8 cellular contexts compared by ENCODE assay signal in the genomic region with DNA sequence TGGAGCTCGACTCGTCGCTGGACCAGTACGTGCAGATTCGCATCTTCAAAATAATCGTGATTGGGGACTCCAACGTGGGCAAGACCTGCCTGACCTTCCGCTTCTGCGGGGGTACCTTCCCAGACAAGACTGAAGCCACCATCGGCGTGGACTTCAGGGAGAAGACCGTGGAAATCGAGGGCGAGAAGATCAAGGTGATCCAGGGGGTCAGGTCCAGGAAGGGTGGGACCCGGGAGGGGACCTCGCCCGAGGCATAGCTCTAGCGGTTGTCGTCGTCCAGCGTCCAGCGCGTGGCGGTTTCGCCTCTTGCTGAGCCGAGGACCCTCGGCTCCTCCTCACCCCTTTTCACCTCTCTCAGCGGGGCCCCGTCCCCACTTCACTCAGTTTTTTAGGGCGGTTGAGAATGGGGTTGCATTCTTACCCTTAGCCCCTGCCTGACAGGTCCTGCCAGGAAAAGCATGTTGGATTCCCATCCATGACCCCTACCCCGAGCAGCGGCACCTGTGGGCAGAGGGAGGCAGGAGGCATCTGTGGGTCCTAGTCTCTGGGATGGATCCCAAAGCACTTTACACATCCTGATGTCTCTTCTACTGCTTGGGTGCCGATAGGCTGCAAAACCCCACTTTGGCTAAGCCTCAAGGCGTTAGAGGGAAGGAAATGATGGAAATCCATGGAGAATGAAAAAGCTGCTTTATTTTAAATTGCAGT. TPM values are rescaled to one million over a fixed set of nuclear protein-coding genes. Genes with fewer than 3 reads are reported as not detected.
DNase-seq lines count a peak whose midpoint lies in the region; ATAC-seq and TF ChIP-seq lines count a peak whose summit lies in the region.

No MANE protein-coding gene starts in this region.

- peaks cover 9 to 28% of the 10 kb centered on the region in 2 donors for H3K4me1 ChIP-seq in adrenal gland (replicated peaks in 1 of 2)

- peak overlapping the region; percentile 94 for H3K4me3 Mint-ChIP-seq in activated CD4-positive, alpha-beta T cell treated with anti-CD3 and anti-CD28 coated beads, Interleukin-2, amount 10 ng/mL, durations not matched to agents 24 days and 14 days
- peak overlapping the region; percentile 95 for H3K4me3 Mint-ChIP-seq in activated T-helper 17 cell treated with anti-CD3 and anti-CD28 coated beads, Interleukin-2, amount 50 U/mL, for 72 hours

- H3K9me3 Mint-ChIP-seq in activated CD4-positive, alpha-beta T cell treated with anti-CD3 and anti-CD28 coated beads, Interleukin-2, amount 10 ng/mL, durations not matched to agents 24 days and 14 days: no peaks in the 10 kb centered on the region
- H3K9me3 Mint-ChIP-seq in activated T-helper 17 cell treated with anti-CD3 and anti-CD28 coated beads, Interleukin-2, amount 50 U/mL, for 72 hours: no peaks in the 10 kb centered on the region

- H3K27me3 ChIP-seq in kidney epithelial cell (ENCODE audit: control insufficient read depth, insufficient read depth, low read length): peaks cover 11% of the 10 kb centered on the region
- no peaks in the 10 kb centered on the region for H3K27me3 ChIP-seq in adrenal gland

- no peak for ATAC-seq in activated T-helper 17 cell treated with anti-CD3 and anti-CD28 coated beads, Interleukin-2, amount 50 U/mL, for 72 hours (replicated peaks)
- ATAC-seq in GM18870 (IDR thresholded peaks at IDR 0.05; ENCODE audit: unreplicated experiment): no peak

- intact Hi-C loops in activated CD4-positive, alpha-beta T cell treated with anti-CD3 and anti-CD28 coated beads, Interleukin-2, amount 10 ng/mL, durations not matched to agents 24 days and 14 days (cut with micrococcal nuclease): loop anchor here (2.0 to 10.0 kb wide), 2 partner anchors 89 to 397 kb away; a partner anchor contains a TSS
- intact Hi-C loops in adrenal gland (cut with DNase I): no loop called here

- no peaks in the 10 kb centered on the region for H3K9me3 ChIP-seq in adrenal gland (replicated peaks in 1 of 3)

- peak; percentile 57 for DNase-seq in activated CD4-positive, alpha-beta T cell treated with anti-CD3 and anti-CD28 coated beads, Interleukin-2, amount 10 ng/mL, durations not matched to agents 24 days and 14 days
- DNase-seq in activated CD4-positive, alpha-beta T cell treated with anti-CD3 and anti-CD28 coated beads, Interleukin-2, amount 50 U/mL, for 4 hours: no peak
- DNase-seq in kidney epithelial cell (ENCODE audit: low read depth): no peak
- DNase-seq in substantia nigra (lab: John Stamatoyannopoulos, UW): peak in 6 of 49 donors; percentile 2 to 39 (median 8)
- DNase-seq in retina: no peak
- no peak for DNase-seq in adrenal gland

- H3K36me3 Mint-ChIP-seq in activated CD4-positive, alpha-beta T cell treated with anti-CD3 and anti-CD28 coated beads, Interleukin-2, amount 10 ng/mL, durations not matched to agents 24 days and 14 days (ENCODE audit: low read depth): peaks cover 5% of the 10 kb centered on the region
- H3K36me3 Mint-ChIP-seq in activated T-helper 17 cell treated with anti-CD3 and anti-CD28 coated beads, Interleukin-2, amount 50 U/mL, for 72 hours (ENCODE audit: low read depth): peaks cover 48% of the 10 kb centered on the region

- H3K27me3 Mint-ChIP-seq in activated CD4-positive, alpha-beta T cell treated with anti-CD3 and anti-CD28 coated beads, Interleukin-2, amount 10 ng/mL, durations not matched to agents 24 days and 14 days: no peaks in the 10 kb centered on the region
- no peaks in the 10 kb centered on the region for H3K27me3 Mint-ChIP-seq in activated T-helper 17 cell treated with anti-CD3 and anti-CD28 coated beads, Interleukin-2, amount 50 U/mL, for 72 hours

- peak overlapping the region; percentile 86 for H3K27ac Mint-ChIP-seq in activated CD4-positive, alpha-beta T cell treated with anti-CD3 and anti-CD28 coated beads, Interleukin-2, amount 10 ng/mL, durations not matched to agents 24 days and 14 days
- H3K27ac Mint-ChIP-seq in activated T-helper 17 cell treated with anti-CD3 and anti-CD28 coated beads, Interleukin-2, amount 50 U/mL, for 72 hours: peak overlapping the region; percentile 94

- H3K4me3 ChIP-seq in kidney epithelial cell (ENCODE audit: low read depth, low read length): peak overlapping the region; percentile 39
- peak overlapping the region in 1 of 4 donors; percentile 51 for H3K4me3 ChIP-seq in adrenal gland

- no peaks in the 10 kb centered on the region for H3K36me3 ChIP-seq in kidney epithelial cell (ENCODE audit: control insufficient read depth, insufficient read depth, low read length)
- no peaks in the 10 kb centered on the region for H3K36me3 ChIP-seq in adrenal gland (replicated peaks in 1 of 2)

- H3K4me1 Mint-ChIP-seq in activated CD4-positive, alpha-beta T cell treated with anti-CD3 and anti-CD28 coated beads, Interleukin-2, amount 10 ng/mL, durations not matched to agents 24 days and 14 days: peaks cover 37% of the 10 kb centered on the region
- H3K4me1 Mint-ChIP-seq in activated T-helper 17 cell treated with anti-CD3 and anti-CD28 coated beads, Interleukin-2, amount 50 U/mL, for 72 hours: peaks cover 11% of the 10 kb centered on the region

- no peak for TF ChIP-seq POLR2A in adrenal gland (IDR thresholded peaks at IDR 0.05)

- H3K27ac ChIP-seq in substantia nigra (ENCODE audit: low read depth, low read length, poor library complexity, severe bottlenecking) (peak overlapping the region; percentile 96), adrenal gland (peak overlapping the region in 2 of 5 donors; percentile 84 to 88)

- TF ChIP-seq CTCF in kidney epithelial cell (IDR thresholded peaks at IDR 0.05; ENCODE audit: insufficient read depth, low read length, poor library complexity, severe bottlenecking): no peak
- TF ChIP-seq CTCF in adrenal gland (IDR thresholded peaks at IDR 0.05): no peak

- 35 to 65% (median 60%) methylated on average over 10 to 34 of the region's 34 CpGs for WGBS in adrenal gland, 4 donors

RNA-seq across cellular contexts. Expression of a gene that starts 0.5 kb away (rescaled TPM):
- 20.6 and 21.0 TPM in 2 replicates for total RNA-seq in activated CD4-positive, alpha-beta T cell treated with anti-CD3 and anti-CD28 coated beads, Interleukin-2, amount 10 ng/mL, durations not matched to agents 24 days and 14 days
- 10 to 100 TPM; 34.6 to 36.1 TPM for total RNA-seq in activated T-helper 17 cell treated with anti-CD3 and anti-CD28 coated beads, Interleukin-2, amount 50 U/mL, for 72 hours
- 3.2 and 3.6 TPM in 2 replicates for total RNA-seq in kidney epithelial cell
- total RNA-seq in adrenal gland: 1 to 10 TPM in 5 of 8 donors, under 1 TPM in 3; 0.24 to 7.6 (median 1.2) TPM
- polyA plus RNA-seq in adrenal gland: 1 to 10 TPM in 2 of 3 donors, under 1 TPM in 1; 0.40 to 1.4 (median 1.0) TPM

RNA-seq across cellular contexts. Expression of a gene that starts 6.6 kb away (rescaled TPM):
- 44.4 and 47.7 TPM in 2 replicates for total RNA-seq in activated CD4-positive, alpha-beta T cell treated with anti-CD3 and anti-CD28 coated beads, Interleukin-2, amount 10 ng/mL, durations not matched to agents 24 days and 14 days
- 10 to 100 TPM; 25.4 to 67.3 TPM for total RNA-seq in activated T-helper 17 cell treated with anti-CD3 and anti-CD28 coated beads, Interleukin-2, amount 50 U/mL, for 72 hours
- 26.1 and 27.2 TPM in 2 replicates for total RNA-seq in kidney epithelial cell
- total RNA-seq in adrenal gland: 100 to 1,000 TPM in 1 of 8 donors, 10 to 100 TPM in 7; 37.4 to 101 (median 69.8) TPM
- polyA plus RNA-seq in adrenal gland: 100 to 1,000 TPM in 1 of 3 donors, 10 to 100 TPM in 2; 41.2 to 163 (median 73.9) TPM
